Comparison of ENCODE assay signal across 1 cellular context in genomic region chr19:1408300-1409203, GRCh38.
TF ChIP-seq lines count a peak whose summit lies in the region.

No MANE protein-coding gene starts in this region.

TF ChIP-seq in K562, 482 proteins besides CTCF, POLR2A, EP300 and RAD21 (continued from another document):
- no peak for TF ChIP-seq CUX1 (CRISPR knock-in tag; IDR thresholded peaks at IDR 0.05)
- TF ChIP-seq SMC3 (conservative IDR thresholded peaks at IDR 0.05; ENCODE audit: insufficient read depth, low read depth, low read length): no peak
- TF ChIP-seq RHOXF2B (CRISPR knock-in tag; conservative IDR thresholded peaks at IDR 0.05): no peak
- no peak for TF ChIP-seq ZEB2 (IDR thresholded peaks at IDR 0.05)
- no peak for TF ChIP-seq CHD1 (IDR thresholded peaks at IDR 0.05; ENCODE audit: low read length)
- no peak for TF ChIP-seq NEUROD1 (IDR thresholded peaks at IDR 0.05; ENCODE audit: borderline replicate concordance, low read depth, low read length, partially characterized antibody)
- no peak for TF ChIP-seq RFX5 (IDR thresholded peaks at IDR 0.05; ENCODE audit: low read depth, low read length)
- TF ChIP-seq MED1 (CRISPR knock-in tag; IDR thresholded peaks at IDR 0.05; ENCODE audit: borderline replicate concordance): no peak
- TF ChIP-seq, protein P1, sequence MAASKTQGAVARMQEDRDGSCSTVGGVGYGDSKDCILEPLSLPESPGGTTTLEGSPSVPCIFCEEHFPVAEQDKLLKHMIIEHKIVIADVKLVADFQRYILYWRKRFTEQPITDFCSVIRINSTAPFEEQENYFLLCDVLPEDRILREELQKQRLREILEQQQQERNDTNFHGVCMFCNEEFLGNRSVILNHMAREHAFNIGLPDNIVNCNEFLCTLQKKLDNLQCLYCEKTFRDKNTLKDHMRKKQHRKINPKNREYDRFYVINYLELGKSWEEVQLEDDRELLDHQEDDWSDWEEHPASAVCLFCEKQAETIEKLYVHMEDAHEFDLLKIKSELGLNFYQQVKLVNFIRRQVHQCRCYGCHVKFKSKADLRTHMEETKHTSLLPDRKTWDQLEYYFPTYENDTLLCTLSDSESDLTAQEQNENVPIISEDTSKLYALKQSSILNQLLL (CRISPR knock-in tag; IDR thresholded peaks at IDR 0.05; ENCODE audit: borderline replicate concordance): no peak
- TF ChIP-seq, protein P2, sequence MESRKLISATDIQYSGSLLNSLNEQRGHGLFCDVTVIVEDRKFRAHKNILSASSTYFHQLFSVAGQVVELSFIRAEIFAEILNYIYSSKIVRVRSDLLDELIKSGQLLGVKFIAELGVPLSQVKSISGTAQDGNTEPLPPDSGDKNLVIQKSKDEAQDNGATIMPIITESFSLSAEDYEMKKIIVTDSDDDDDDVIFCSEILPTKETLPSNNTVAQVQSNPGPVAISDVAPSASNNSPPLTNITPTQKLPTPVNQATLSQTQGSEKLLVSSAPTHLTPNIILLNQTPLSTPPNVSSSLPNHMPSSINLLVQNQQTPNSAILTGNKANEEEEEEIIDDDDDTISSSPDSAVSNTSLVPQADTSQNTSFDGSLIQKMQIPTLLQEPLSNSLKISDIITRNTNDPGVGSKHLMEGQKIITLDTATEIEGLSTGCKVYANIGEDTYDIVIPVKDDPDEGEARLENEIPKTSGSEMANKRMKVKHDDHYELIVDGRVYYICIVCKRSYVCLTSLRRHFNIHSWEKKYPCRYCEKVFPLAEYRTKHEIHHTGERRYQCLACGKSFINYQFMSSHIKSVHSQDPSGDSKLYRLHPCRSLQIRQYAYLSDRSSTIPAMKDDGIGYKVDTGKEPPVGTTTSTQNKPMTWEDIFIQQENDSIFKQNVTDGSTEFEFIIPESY (CRISPR knock-in tag; IDR thresholded peaks at IDR 0.05): no peak
- TF ChIP-seq ZNF830 (CRISPR knock-in tag; IDR thresholded peaks at IDR 0.05): 0 out of 2 replicates have a peak, but pooled peaks have one; percentile 37
- TF ChIP-seq HMGN3 (IDR thresholded peaks at IDR 0.05; ENCODE audit: borderline replicate concordance, extremely low read depth, insufficient read length, low read depth, low read length): peak; percentile 4
- TF ChIP-seq E2F3 (CRISPR knock-in tag; IDR thresholded peaks at IDR 0.05): peak; percentile 70; the same call in 1 of the 2 replicates
- TF ChIP-seq RBM22 (IDR thresholded peaks at IDR 0.05; ENCODE audit: low read depth, low read length, poor library complexity, severe bottlenecking): peak; percentile 64
- no peak for TF ChIP-seq ZNF134 (CRISPR knock-in tag; conservative IDR thresholded peaks at IDR 0.05)
- TF ChIP-seq, protein P3, sequence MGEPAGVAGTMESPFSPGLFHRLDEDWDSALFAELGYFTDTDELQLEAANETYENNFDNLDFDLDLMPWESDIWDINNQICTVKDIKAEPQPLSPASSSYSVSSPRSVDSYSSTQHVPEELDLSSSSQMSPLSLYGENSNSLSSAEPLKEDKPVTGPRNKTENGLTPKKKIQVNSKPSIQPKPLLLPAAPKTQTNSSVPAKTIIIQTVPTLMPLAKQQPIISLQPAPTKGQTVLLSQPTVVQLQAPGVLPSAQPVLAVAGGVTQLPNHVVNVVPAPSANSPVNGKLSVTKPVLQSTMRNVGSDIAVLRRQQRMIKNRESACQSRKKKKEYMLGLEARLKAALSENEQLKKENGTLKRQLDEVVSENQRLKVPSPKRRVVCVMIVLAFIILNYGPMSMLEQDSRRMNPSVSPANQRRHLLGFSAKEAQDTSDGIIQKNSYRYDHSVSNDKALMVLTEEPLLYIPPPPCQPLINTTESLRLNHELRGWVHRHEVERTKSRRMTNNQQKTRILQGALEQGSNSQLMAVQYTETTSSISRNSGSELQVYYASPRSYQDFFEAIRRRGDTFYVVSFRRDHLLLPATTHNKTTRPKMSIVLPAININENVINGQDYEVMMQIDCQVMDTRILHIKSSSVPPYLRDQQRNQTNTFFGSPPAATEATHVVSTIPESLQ (CRISPR knock-in tag; IDR thresholded peaks at IDR 0.05): 0 out of 2 replicates have a peak, but pooled peaks have one; percentile 46
- no peak for TF ChIP-seq NCOA4 (IDR thresholded peaks at IDR 0.05; ENCODE audit: partially characterized antibody)
- TF ChIP-seq MGA (IDR thresholded peaks at IDR 0.05): peak; percentile 69
- TF ChIP-seq PHF8 (IDR thresholded peaks at IDR 0.05; ENCODE audit: borderline replicate concordance, low read length): peak; percentile 4; the same call in 1 of the 2 replicates
- TF ChIP-seq EZH2 (IDR thresholded peaks at IDR 0.05; ENCODE audit: borderline replicate concordance, low read depth, low read length): no peak
- TF ChIP-seq MAZ (CRISPR knock-in tag; conservative IDR thresholded peaks at IDR 0.05 in 1 of 2, IDR thresholded peaks at IDR 0.05 in 1 of 2): peak in 1 of 2 experiments; percentile 17; a peak in 1 of 4 replicates
- no peak for TF ChIP-seq ATF1 (CRISPR knock-in tag; IDR thresholded peaks at IDR 0.05)
- 0 out of 2 replicates have a peak, but pooled peaks have one; percentile 17 for TF ChIP-seq ATF1 (tag; IDR thresholded peaks at IDR 0.05)
- no peak for TF ChIP-seq CTCFL (IDR thresholded peaks at IDR 0.05; ENCODE audit: borderline replicate concordance, insufficient read depth, low read depth, low read length, poor library complexity, severe bottlenecking)
